Comparison of ENCODE assay signal across 20 cellular contexts in the genomic region with DNA sequence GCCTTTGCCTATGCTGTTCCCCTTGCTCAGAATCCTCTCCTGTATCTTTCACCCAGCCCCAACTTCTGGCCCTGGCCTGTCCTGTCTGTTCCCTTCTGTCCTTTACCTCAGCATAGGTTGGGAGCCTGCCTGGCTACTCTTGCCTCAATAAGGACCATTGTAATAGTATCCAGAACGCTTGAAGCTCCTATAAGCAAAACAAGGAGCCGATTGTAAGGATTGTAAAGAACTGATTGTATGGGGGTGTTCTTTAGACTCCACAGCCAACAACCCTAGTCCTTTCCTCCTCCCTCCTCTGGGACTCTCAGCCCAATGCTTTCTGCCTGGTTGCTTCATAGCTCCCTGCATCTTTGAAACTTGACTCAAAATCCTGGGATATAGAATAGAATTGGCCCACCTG.
"Had no signal": no experiment of that assay in that cellular context is flagged by ENCODE, and none has a peak within 500 bp of the region (broad histone marks: within the 10 kb centered on the region; RNA-seq: fewer than 3 reads in every experiment).

No MANE protein-coding gene starts in this region.

- H3K36me3 Mint-ChIP-seq: activated naive CD8-positive, alpha-beta T cell; brain had no signal

- H3K4me1 Mint-ChIP-seq: activated T-helper 17 cell treated with anti-CD3 and anti-CD28 coated beads, Interleukin-2, amount 50 U/mL, for 72 hours; brain; central memory CD8-positive, alpha-beta T cell had no signal

- H3K9me3 Mint-ChIP-seq: activated naive CD4-positive, alpha-beta T cell treated with anti-CD3 and anti-CD28 coated beads for 36 hours; activated T-helper 17 cell treated with anti-CD3 and anti-CD28 coated beads, Interleukin-2, amount 50 U/mL, for 72 hours; brain; central memory CD8-positive, alpha-beta T cell had no signal

- H3K27me3 Mint-ChIP-seq: activated naive CD8-positive, alpha-beta T cell; activated T-helper 17 cell treated with anti-CD3 and anti-CD28 coated beads, Interleukin-2, amount 50 U/mL, for 72 hours; central memory CD8-positive, alpha-beta T cell; T-helper 17 cell had no signal

- H3K27ac Mint-ChIP-seq: activated naive CD4-positive, alpha-beta T cell treated with anti-CD3 and anti-CD28 coated beads for 36 hours; activated naive CD8-positive, alpha-beta T cell; activated T-helper 17 cell treated with anti-CD3 and anti-CD28 coated beads, Interleukin-2, amount 50 U/mL, for 72 hours; brain; T-helper 17 cell had no signal

- H3K4me3 Mint-ChIP-seq: activated naive CD4-positive, alpha-beta T cell treated with anti-CD3 and anti-CD28 coated beads for 36 hours; activated naive CD8-positive, alpha-beta T cell; activated T-helper 17 cell treated with anti-CD3 and anti-CD28 coated beads, Interleukin-2, amount 50 U/mL, for 72 hours; brain; central memory CD8-positive, alpha-beta T cell; T-helper 17 cell had no signal

- DNase-seq: activated CD4-positive, alpha-beta T cell treated with anti-CD3 and anti-CD28 coated beads, Interleukin-2, amount 50 U/mL, for 4 hours; activated CD4-positive, CD25-positive, alpha-beta regulatory T cell; activated gamma-delta T cell; activated naive CD4-positive, alpha-beta T cell treated with anti-CD3 and anti-CD28 coated beads for 36 hours; activated T-cell treated with anti-CD3 and anti-CD28 coated beads, Interleukin-2, amount 50 U/mL, for 48 hours; amygdala; MM.1S; NCI-H1105; NCI-H1436; NCI-H1694 treated with DMSO at 0.1 percent for 48 hours; NCI-H2029 treated with DMSO at 0.1 percent for 48 hours; NCI-H345; NCI-H524; SHP77 treated with DMSO at 0.1 percent for 48 hours; T-helper 17 cell; T-helper 9 cell had no signal
